Comparison of ENCODE assay signal across 9 cellular contexts in the genomic region with DNA sequence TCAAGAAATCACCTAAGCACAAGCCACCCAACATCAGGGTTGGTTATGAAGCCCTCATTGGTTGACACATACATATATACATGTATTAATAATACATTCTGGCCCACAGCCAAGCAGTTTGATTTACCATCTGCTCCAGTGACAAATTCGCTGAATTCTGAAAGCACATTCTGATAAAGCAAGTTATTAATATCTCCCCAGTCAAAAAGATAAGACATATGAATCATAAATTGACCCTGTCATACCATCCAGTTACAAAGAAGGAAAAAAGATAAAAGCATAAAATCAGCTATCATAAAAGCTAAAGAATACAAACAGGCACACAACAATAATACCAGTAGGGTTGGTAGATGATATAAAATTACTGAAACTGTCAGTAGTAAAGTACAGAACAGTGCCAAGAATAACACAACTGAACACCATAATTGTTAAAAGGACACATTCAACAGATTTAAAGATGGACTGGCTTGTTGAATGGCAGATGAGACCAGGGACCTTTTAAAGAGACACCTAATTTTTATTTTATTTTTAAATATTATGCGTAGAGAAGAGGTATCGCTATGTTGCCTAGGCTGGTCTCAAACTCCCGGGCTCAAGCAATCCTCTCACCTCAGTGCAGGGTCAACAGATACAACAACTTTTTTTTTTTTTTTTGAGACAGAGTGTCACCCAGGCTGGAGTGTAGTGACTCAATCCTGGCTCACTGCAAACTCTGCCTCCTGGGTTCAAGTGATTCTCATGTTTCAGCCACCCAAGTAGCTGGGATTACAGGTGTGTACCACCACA. TPM values are rescaled to one million over a fixed set of nuclear protein-coding genes. Genes with fewer than 3 reads are reported as not detected.
DNase-seq lines count a peak whose midpoint lies in the region; ATAC-seq, FAIRE-seq and TF ChIP-seq lines count a peak whose summit lies in the region.
"Had no signal": no experiment of that assay in that cellular context is flagged by ENCODE, and none has a peak within 500 bp of the region (broad histone marks: within the 10 kb centered on the region; RNA-seq: fewer than 3 reads in every experiment).

No MANE protein-coding gene starts in this region.

- in situ Hi-C loops in GM12878 (cut with MboI): no loop called here

- BruUV-seq in GM12878 (replicated peaks; lab: Mats Ljungman, UMichigan): no TSS peak

- no peaks in the 10 kb centered on the region for H4K20me1 ChIP-seq in MM.1S (ENCODE audit: insufficient read depth, low read length)
- H4K20me1 ChIP-seq in GM12878 (ENCODE audit: control insufficient read depth, insufficient read depth): no peaks in the 10 kb centered on the region

- RAD21 ChIA-PET in GM12878 (lab: Charles Lee; ENCODE audit: unreplicated experiment): interaction anchor here (0.7 to 1.4 kb wide), 6 partner anchors 8 to 578 kb away, joined by 3 to 5 read pairs (median 3); partner anchors contain the start of genes MUC13 and SNX4

- H3K27ac ChIP-seq in MM.1S (ENCODE audit: low read length) (no peak overlapping the region), GM12878 (ENCODE audit: control insufficient read depth, insufficient read depth) (peak overlapping the region; percentile 84)
- H3K27ac ChIP-seq: testis had no signal

- peaks cover 64% of the 10 kb centered on the region for H3K79me2 ChIP-seq in MM.1S (ENCODE audit: low read length)
- H3K79me2 ChIP-seq in GM12878 (ENCODE audit: control insufficient read depth, insufficient read depth, low read length): peaks cover 68% of the 10 kb centered on the region

- 73% methylated on average over 4 of the region's 4 CpGs for WGBS in GM12878 (ENCODE audit: insufficient coverage, insufficient replicate concordance, low lambda C conversion rate, missing lambda C conversion rate)

- no peak for TF ChIP-seq CTCF in MM.1S (IDR thresholded peaks at IDR 0.05; ENCODE audit: low read length)
- TF ChIP-seq CTCF in GM12878 (IDR thresholded peaks at IDR 0.05 in 2 of 3, conservative IDR thresholded peaks at IDR 0.05 in 1 of 3; ENCODE audit: control insufficient read depth in 2 of 3, extremely low read depth in 1 of 3, insufficient read depth in 1 of 3, low read depth in 3 of 3, low read length in 3 of 3): no peak

- DNase-seq in NCI-H1436 treated with DMSO at 0.1 percent for 48 hours (lab: John Stamatoyannopoulos, UW): peak; percentile 8
- DNase-seq in NCI-H1436 (lab: John Stamatoyannopoulos, UW): no peak
- DNase-seq in MM.1S: peak; percentile 18
- DNase-seq in GM12878 (ENCODE audit: low read depth, low spot score): peak; percentile 26
- peak; percentile 66 for DNase-seq in stimulated activated CD4-positive, alpha-beta T cell treated with anti-CD3 and anti-CD28 coated beads, Interleukin-15, amount 100 ng/mL, for 24 hours
- no peak for DNase-seq in NCI-H187 (lab: John Stamatoyannopoulos, UW)
- DNase-seq: testis had no signal

- no peaks in the 10 kb centered on the region for H3K9me2 ChIP-seq in MM.1S (replicated peaks; ENCODE audit: insufficient read depth, low read length)

- CTCF ChIA-PET in GM12878 (lab: Yijun Ruan, JAX): interaction anchor here (0.5 to 2.1 kb wide), 4 partner anchors 11 to 91 kb away, joined by 3 to 15 read pairs (median 4); no protein-coding TSS in a partner anchor

- peaks cover 9% of the 10 kb centered on the region; the same call in 1 of the 2 replicates for H3F3A ChIP-seq in MM.1S (ENCODE audit: insufficient read depth, low read length)

- no peak for TF ChIP-seq RAD21 in GM12878 (IDR thresholded peaks at IDR 0.05; ENCODE audit: insufficient read depth, low read depth, low read length)

- intact Hi-C loops in GM12878 (cut with micrococcal nuclease; ENCODE audit: unreplicated experiment): no loop called here

- H3K27me3 ChIP-seq in MM.1S (replicated peaks; ENCODE audit: insufficient read depth, low read length) (no peaks in the 10 kb centered on the region), GM12878 (replicated peaks in 1 of 2; ENCODE audit: control insufficient read depth in 2 of 2, insufficient read depth in 2 of 2, low read length in 1 of 2) (no peaks in the 10 kb centered on the region)
- H3K27me3 ChIP-seq: testis had no signal

- peak in 1 of 2 experiments; percentile 65; a peak in 1 of 4 replicates for TF ChIP-seq EP300 in GM12878 (IDR thresholded peaks at IDR 0.05; ENCODE audit: borderline replicate concordance in 1 of 2, control insufficient read depth in 1 of 2, low read depth in 2 of 2, low read length in 2 of 2)

- H3K9ac ChIP-seq in MM.1S (ENCODE audit: low read length) (no peak overlapping the region), GM12878 (ENCODE audit: control insufficient read depth, insufficient read depth, low read length) (no peak overlapping the region)

- H2AFZ ChIP-seq in MM.1S (ENCODE audit: low read length) (no peak overlapping the region), GM12878 (ENCODE audit: control insufficient read depth, low read depth, low read length) (no peak overlapping the region)

- H3K4me3 ChIP-seq in MM.1S (ENCODE audit: low read length) (no peak overlapping the region), GM12878 (0 out of 2 replicates have a peak overlapping the region, but pooled peaks have one; percentile 31)
- H3K4me3 ChIP-seq: testis had no signal

- no peak for FAIRE-seq in GM12878 (lab: Jason Lieb, UNC)

- ATAC-seq in GM12878 (peak; percentile 74), GM18870 (IDR thresholded peaks at IDR 0.05; ENCODE audit: unreplicated experiment) (no peak), HG02678 (IDR thresholded peaks at IDR 0.05; ENCODE audit: unreplicated experiment) (no peak)

- peaks cover 9% of the 10 kb centered on the region for H3K4me1 ChIP-seq in MM.1S (ENCODE audit: low read length)
- H3K4me1 ChIP-seq in GM12878 (ENCODE audit: control insufficient read depth, insufficient read depth, low read length): peaks cover 15% of the 10 kb centered on the region

- H3K4me2 ChIP-seq in MM.1S (ENCODE audit: low read depth, low read length) (no peak overlapping the region), GM12878 (ENCODE audit: control insufficient read depth, insufficient read depth) (peak overlapping the region; percentile 59)

- POLR2A ChIA-PET in GM12878 (lab: Charles Lee): interaction anchor here (0.7 to 1.1 kb wide), 4 partner anchors 9 to 333 kb away, joined by 3 to 4 read pairs (median 3); no protein-coding TSS in a partner anchor

- peaks cover 2% of the 10 kb centered on the region; the same call in 1 of the 2 replicates for H3K36me3 ChIP-seq in MM.1S (replicated peaks; ENCODE audit: insufficient read depth, low read length)
- peaks cover 0 to 8% of the 10 kb centered on the region in 2 experiments; a peak in 1 of 4 replicates for H3K36me3 ChIP-seq in GM12878 (ENCODE audit: control insufficient read depth in 2 of 2, insufficient read depth in 2 of 2, low read length in 1 of 2)

- no peak for TF ChIP-seq POLR2A in GM12878 (IDR thresholded peaks at IDR 0.05; ENCODE audit: low read depth, low read length)

- H3K9me3 ChIP-seq in MM.1S (replicated peaks; ENCODE audit: insufficient read depth, low read length): no peaks in the 10 kb centered on the region
- H3K9me3 ChIP-seq in GM12878 (replicated peaks; ENCODE audit: control insufficient read depth, insufficient read depth, low read length): peaks cover 12% of the 10 kb centered on the region
- H3K9me3 ChIP-seq: testis had no signal

- SMC1A ChIA-PET in GM12878 (lab: Charles Lee; ENCODE audit: uncharacterized antibody, unreplicated experiment): interaction anchor here (0.7 to 2.1 kb wide), 15 partner anchors 8 to 585 kb away, joined by 3 to 7 read pairs (median 3); partner anchors contain the start of gene SNX4

TF ChIP-seq in GM12878, 131 proteins besides CTCF, POLR2A, EP300 and RAD21 (continues in another document):
- TF ChIP-seq NFIC (IDR thresholded peaks at IDR 0.05; ENCODE audit: low read depth, low read length): peak; percentile 85
- no peak for TF ChIP-seq STAT3 (IDR thresholded peaks at IDR 0.05; ENCODE audit: low read depth, low read length)
- TF ChIP-seq BCL11A (IDR thresholded peaks at IDR 0.05; ENCODE audit: low read depth, low read length): peak; percentile 28; the same call in 1 of the 2 replicates
- TF ChIP-seq FOXM1 (IDR thresholded peaks at IDR 0.05; ENCODE audit: low read depth, low read length): peak; percentile 78; the same call in 1 of the 2 replicates
- TF ChIP-seq SMAD1 (IDR thresholded peaks at IDR 0.05; ENCODE audit: low read depth, partially characterized antibody): peak; percentile 70
- no peak for TF ChIP-seq LARP7 (IDR thresholded peaks at IDR 0.05)
- TF ChIP-seq JUNB (IDR thresholded peaks at IDR 0.05): peak; percentile 96
- TF ChIP-seq SIN3A (IDR thresholded peaks at IDR 0.05; ENCODE audit: low read depth, low read length): no peak
- TF ChIP-seq SPI1 (IDR thresholded peaks at IDR 0.05; ENCODE audit: borderline replicate concordance, insufficient read depth, low read depth, low read length): no peak
- TF ChIP-seq MEF2A (IDR thresholded peaks at IDR 0.05; ENCODE audit: insufficient read depth, low read depth, low read length): peak; percentile 94
- TF ChIP-seq YY1 (IDR thresholded peaks at IDR 0.05; ENCODE audit: low read depth, low read length): no peak

RNA-seq across cellular contexts. Expression of gene SNX4, which starts 7.7 kb away (rescaled TPM):
- 108 and 130 TPM in 2 replicates for total RNA-seq in GM12878 (2013; cell fraction: nucleolus; rRNA removed)
- total RNA-seq in GM12878 (2014; rRNA removed) (49.0 and 62.2 TPM in 2 replicates), GM12878 (2014; rRNA removed; fragmentation: Illumina TruSeq; extraction: Trizol) (69.5 and 75.0 TPM in 2 replicates), GM12878 (2021) (67.1 and 68.2 TPM in 2 replicates)
- 16.8 TPM for polyA plus RNA-seq in GM12878 (2011; ENCODE audit: low read depth)
- polyA plus RNA-seq in GM12878 (2011; rRNA removed) (57.6 and 92.4 TPM in 2 replicates), GM12878 (2014; fragmentation: Illumina TruSeq; extraction: Trizol) (63.4 and 83.0 TPM in 2 replicates), GM12878 (2014; fragmentation: Nextera tagmentation; extraction: Ambion mirVana) (10 to 100 TPM; 33.4 to 42.0 TPM), GM12878 (2014; rRNA removed) (43.2 and 51.1 TPM in 2 replicates), GM12878 (2016; fragmentation: Nextera tagmentation; extraction: Ambion mirVana) (10 to 100 TPM; 90.5 to 94.5 TPM)
- polyA plus RNA-seq in GM12878 (2011; cell fraction: cytosol; rRNA removed): 14.7 and 18.8 TPM in 2 replicates
- polyA plus RNA-seq in GM12878 (2011; cell fraction: nucleus; rRNA removed): 15.3 and 16.6 TPM in 2 replicates
- polyA plus RNA-seq in GM12878 (2012): 44.1 and 44.2 TPM in 2 replicates
- polyA minus RNA-seq in GM12878 (2011; rRNA and poly(A)+ RNA removed): 41.0 and 59.3 TPM in 2 replicates
- 13.5 and 19.5 TPM in 2 replicates for polyA minus RNA-seq in GM12878 (2011; cell fraction: cytosol; rRNA and poly(A)+ RNA removed)
- 17.3 and 18.5 TPM in 2 replicates for polyA minus RNA-seq in GM12878 (2011; cell fraction: nucleus; rRNA and poly(A)+ RNA removed)

Comparison
In these comparisons a context has a peak if more than half of its experiments do, and no peak if none do; other contexts are left out.
1. DNase-seq: peak in NCI-H1436 treated with DMSO at 0.1 percent for 48 hours (single experiment), MM.1S (single experiment), GM12878 (single experiment) and stimulated activated CD4-positive, alpha-beta T cell treated with anti-CD3 and anti-CD28 coated beads, Interleukin-15, amount 100 ng/mL, for 24 hours (single experiment); none in NCI-H1436 (single experiment) and NCI-H187 (0 of 2).